ENCODE assay signal across 29 cellular contexts in the genomic region with DNA sequence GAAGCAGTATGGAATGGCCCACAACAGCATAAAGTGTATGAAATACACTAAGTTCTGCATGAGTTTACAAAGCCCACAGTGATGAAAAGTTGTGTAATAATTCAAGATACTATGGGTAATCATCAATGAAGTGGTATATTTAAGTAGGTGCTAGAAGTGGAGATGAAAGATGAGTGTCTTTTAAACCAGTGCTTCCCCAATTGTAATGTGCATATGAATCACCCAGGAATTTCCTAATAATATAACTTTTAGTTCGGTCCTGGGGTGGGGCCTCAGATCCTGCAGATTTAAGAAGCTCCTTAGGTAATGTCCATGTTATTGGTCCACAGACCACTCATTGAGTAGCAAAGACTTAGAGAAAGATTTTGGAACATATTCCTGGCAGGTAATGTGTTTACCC.
"Had no signal": no experiment of that assay in that cellular context is flagged by ENCODE, and none has a peak within 500 bp of the region (broad histone marks: within the 10 kb centered on the region; RNA-seq: fewer than 3 reads in every experiment).

No MANE protein-coding gene starts in this region.

- H3K4me3 Mint-ChIP-seq: activated naive CD8-positive, alpha-beta T cell treated with anti-CD3 and anti-CD28 coated beads for 36 hours; brain; endodermal cell; natural killer cell; neural progenitor cell; stimulated activated naive CD8-positive, alpha-beta T cell treated with anti-CD3 and anti-CD28 coated beads, Interleukin-15, Interleukin-2, amounts not matched to agents 100 ng/mL and 50 ng/mL, for 24 hours; type B pancreatic cell had no signal

- ATAC-seq: activated CD4-positive, CD25-positive, alpha-beta regulatory T cell treated with anti-CD3 and anti-CD28 coated beads, Interleukin-2, amount 50 U/mL, for 24 hours; gastroesophageal sphincter; natural killer cell; right cardiac atrium had no signal

- H3K79me2 ChIP-seq: hepatocyte had no signal

- H3K27ac ChIP-seq: adrenal gland, esophagus muscularis mucosa, gastroesophageal sphincter, hepatocyte, neural progenitor cell, thoracic aorta, uterus, WERI-Rb-1 had no signal

- H3K9me3 ChIP-seq: adrenal gland, esophagus muscularis mucosa, gastroesophageal sphincter, thoracic aorta, uterus had no signal

- H3K4me3 ChIP-seq: adrenal gland, esophagus muscularis mucosa, gastroesophageal sphincter, hepatocyte, neural progenitor cell, thoracic aorta, uterus had no signal

- H2AFZ ChIP-seq: hepatocyte, neural progenitor cell had no signal

- H3K4me1 Mint-ChIP-seq: activated naive CD8-positive, alpha-beta T cell treated with anti-CD3 and anti-CD28 coated beads for 36 hours; brain; endodermal cell; natural killer cell had no signal

- H3K27me3 Mint-ChIP-seq: activated naive CD8-positive, alpha-beta T cell treated with anti-CD3 and anti-CD28 coated beads for 36 hours; stimulated activated naive CD8-positive, alpha-beta T cell treated with anti-CD3 and anti-CD28 coated beads, Interleukin-15, Interleukin-2, amounts not matched to agents 100 ng/mL and 50 ng/mL, for 24 hours had no signal

- H3K36me3 Mint-ChIP-seq: activated naive CD8-positive, alpha-beta T cell treated with anti-CD3 and anti-CD28 coated beads for 36 hours; brain; natural killer cell; neural progenitor cell; type B pancreatic cell had no signal

- FAIRE-seq: TTC549 had no signal

- H3K9me3 Mint-ChIP-seq: activated naive CD8-positive, alpha-beta T cell treated with anti-CD3 and anti-CD28 coated beads for 36 hours; brain; endodermal cell; natural killer cell; neural progenitor cell; stimulated activated naive CD8-positive, alpha-beta T cell treated with anti-CD3 and anti-CD28 coated beads, Interleukin-15, Interleukin-2, amounts not matched to agents 100 ng/mL and 50 ng/mL, for 24 hours; type B pancreatic cell had no signal

- H3K4me1 ChIP-seq: adrenal gland, esophagus muscularis mucosa, gastroesophageal sphincter, neural progenitor cell, uterus had no signal

- H3K36me3 ChIP-seq: adrenal gland, esophagus muscularis mucosa, gastroesophageal sphincter, neural progenitor cell, thoracic aorta, uterus, WERI-Rb-1 had no signal

- H3K27me3 ChIP-seq: adrenal gland, esophagus muscularis mucosa, gastroesophageal sphincter, hepatocyte, neural progenitor cell, uterus had no signal

- H3K27ac Mint-ChIP-seq: activated naive CD8-positive, alpha-beta T cell treated with anti-CD3 and anti-CD28 coated beads for 36 hours; brain; endodermal cell; natural killer cell; neural progenitor cell; stimulated activated naive CD8-positive, alpha-beta T cell treated with anti-CD3 and anti-CD28 coated beads, Interleukin-15, Interleukin-2, amounts not matched to agents 100 ng/mL and 50 ng/mL, for 24 hours; type B pancreatic cell had no signal

- H3K9ac ChIP-seq: neural progenitor cell had no signal

- DNase-seq: activated CD4-positive, alpha-beta T cell treated with anti-CD3 and anti-CD28 coated beads for 48 hours; activated CD4-positive, alpha-beta T cell treated with anti-CD3 and anti-CD28 coated beads, Interleukin-2, amount 50 U/mL, for 48 hours; activated CD8-positive, alpha-beta memory T cell treated with anti-CD3 and anti-CD28 coated beads for 24 hours; activated effector memory CD4-positive, alpha-beta T cell treated with Interleukin-2 at 50 U/mL for 16 hours; activated naive CD4-positive, alpha-beta T cell treated with Interleukin-2 at 50 U/mL for 16 hours; activated naive CD8-positive, alpha-beta T cell treated with anti-CD3 and anti-CD28 coated beads for 36 hours; adrenal gland; aorta; central memory CD4-positive, alpha-beta T cell; endodermal cell; islet precursor cell; midbrain; natural killer cell; occipital lobe; right cardiac atrium; stimulated activated CD4-positive, alpha-beta T cell treated with anti-CD3 and anti-CD28 coated beads, Interleukin-12 subunit alpha, Interleukin-12 subunit beta, amount 100 ng/mL, for 4 hours; stimulated activated CD4-positive, alpha-beta T cell treated with anti-CD3 and anti-CD28 coated beads, Interleukin-4, amount 100 ng/mL, for 1 hour; uterus; WERI-Rb-1 had no signal

- H3K4me2 ChIP-seq: hepatocyte, neural progenitor cell had no signal
